ENCODE assay signal across 11 cellular contexts in genomic region chr21:14438204-14438603, GRCh38.
"Had no signal": no experiment of that assay in that cellular context is flagged by ENCODE, and none has a peak within 500 bp of the region (broad histone marks: within the 10 kb centered on the region; RNA-seq: fewer than 3 reads in every experiment).

No MANE protein-coding gene starts in this region.

- H3K36me3 ChIP-seq: breast epithelium, esophagus muscularis mucosa, gastrocnemius medialis, neural progenitor cell, thyroid gland had no signal

- H3K27me3 ChIP-seq: breast epithelium, esophagus muscularis mucosa, gastrocnemius medialis, neural progenitor cell, thyroid gland had no signal

- H3K4me3 ChIP-seq: breast epithelium, esophagus muscularis mucosa, gastrocnemius medialis, neural progenitor cell, thyroid gland had no signal

- H3K27ac ChIP-seq: breast epithelium, esophagus muscularis mucosa, gastrocnemius medialis, neural progenitor cell, thyroid gland had no signal

- H3K4me1 ChIP-seq: breast epithelium, esophagus muscularis mucosa, gastrocnemius medialis, neural progenitor cell, thyroid gland had no signal

- ATAC-seq: gastrocnemius medialis, right cardiac atrium had no signal

- DNase-seq: activated effector memory CD4-positive, alpha-beta T cell treated with Interleukin-2 at 50 U/mL for 16 hours; activated naive CD8-positive, alpha-beta T cell treated with anti-CD3 and anti-CD28 coated beads for 36 hours; activated T-cell treated with anti-CD3 and anti-CD28 coated beads, Interleukin-2, amount 50 U/mL, for 24 hours; aorta; gastrocnemius medialis; right cardiac atrium; small intestine; thyroid gland had no signal

- H3K9me3 ChIP-seq: esophagus muscularis mucosa, gastrocnemius medialis, thyroid gland had no signal
